ENCODE assay signal across 1 cellular context in genomic region chr22:20395181-20395896, GRCh38.
TF ChIP-seq lines count a peak whose summit lies in the region.

No MANE protein-coding gene starts in this region.

TF ChIP-seq in A549, 52 proteins besides CTCF, POLR2A, EP300 and RAD21 (continued from another document):
- TF ChIP-seq EHMT2 (IDR thresholded peaks at IDR 0.05; ENCODE audit: low read depth): no peak
- no peak for TF ChIP-seq FOSL2 (IDR thresholded peaks at IDR 0.05)
- TF ChIP-seq FOSL2 (CRISPR knock-in tag; IDR thresholded peaks at IDR 0.05): no peak
- TF ChIP-seq NR3C1 (IDR thresholded peaks at IDR 0.05): no peak
- no peak for TF ChIP-seq NPAS2 (CRISPR knock-in tag; IDR thresholded peaks at IDR 0.05; ENCODE audit: borderline replicate concordance)
- TF ChIP-seq HOXB5 (CRISPR knock-in tag; IDR thresholded peaks at IDR 0.05): no peak
- no peak for TF ChIP-seq MYC (IDR thresholded peaks at IDR 0.05; ENCODE audit: borderline replicate concordance, low read length)
- no peak for TF ChIP-seq HOXA7 (CRISPR knock-in tag; IDR thresholded peaks at IDR 0.05)
- no peak for TF ChIP-seq TFCP2L1 (CRISPR knock-in tag; IDR thresholded peaks at IDR 0.05)
- TF ChIP-seq MAFK (IDR thresholded peaks at IDR 0.05; ENCODE audit: partially characterized antibody): no peak
TF ChIP-seq in A549: peak in this region for 0.
